In the genomic region with DNA sequence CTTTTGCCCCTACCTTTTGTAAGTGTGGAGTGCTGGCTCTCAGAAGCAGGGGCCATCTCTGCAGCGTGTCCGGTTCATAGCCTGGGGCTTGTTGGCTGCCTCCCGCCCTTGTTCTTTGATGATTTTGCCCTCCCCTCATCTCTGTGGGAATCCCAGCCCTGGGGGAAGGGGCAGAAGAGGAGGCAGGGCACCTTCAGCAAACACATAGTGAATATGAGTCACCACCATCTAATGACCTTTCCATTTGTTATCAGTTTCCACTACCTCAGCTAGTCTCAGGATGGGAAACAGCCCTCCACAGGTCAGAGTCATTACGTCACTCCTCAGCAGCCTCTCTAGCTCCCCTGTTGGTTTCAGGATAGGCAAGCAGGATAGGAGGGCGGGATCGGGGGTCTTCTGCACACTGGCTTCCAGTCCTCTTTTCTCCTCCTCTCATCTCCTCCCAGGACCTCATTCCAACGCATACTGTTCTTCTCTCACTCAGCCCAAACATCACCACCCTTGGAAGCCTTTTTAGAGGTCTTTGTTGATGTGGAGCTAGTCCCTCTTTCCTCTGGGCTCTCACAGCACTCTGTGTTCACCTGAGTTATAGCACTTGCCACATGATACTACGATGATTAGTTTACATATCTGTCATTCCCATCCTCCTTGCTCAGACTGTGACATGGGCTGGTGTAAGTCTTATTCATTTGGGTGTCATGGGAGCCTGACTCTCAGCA, we compare ENCODE assay signal across 8 cellular contexts. TPM values are rescaled to one million over a fixed set of nuclear protein-coding genes. Genes with fewer than 3 reads are reported as not detected.
DNase-seq lines count a peak whose midpoint lies in the region; ATAC-seq and TF ChIP-seq lines count a peak whose summit lies in the region.

No MANE protein-coding gene starts in this region.

- no peak overlapping the region for H2BK15ac ChIP-seq in neuronal stem cell (ENCODE audit: low read length)

- no peak overlapping the region for H4K8ac ChIP-seq in neuronal stem cell (ENCODE audit: low read depth, low read length)

- peaks cover 12% of the 10 kb centered on the region for H3K4me1 Mint-ChIP-seq in activated CD4-positive, alpha-beta T cell treated with anti-CD3 and anti-CD28 coated beads for 36 hours
- H3K4me1 Mint-ChIP-seq in natural killer cell treated with Interleukin-12 subunit alpha and Interleukin-12 subunit beta and Interleukin-15 and Interleukin-18, amount 100 ng/mL, for 72 hours (ENCODE audit: low read depth in 2 of 2) = no peaks in the 10 kb centered on the region

- no peaks in the 10 kb centered on the region for H3K79me1 ChIP-seq in neuronal stem cell (ENCODE audit: low read depth, low read length)

- peak overlapping the region; percentile 22 for H3K27ac Mint-ChIP-seq in activated CD4-positive, alpha-beta T cell treated with anti-CD3 and anti-CD28 coated beads for 36 hours
- H3K27ac Mint-ChIP-seq in natural killer cell treated with Interleukin-12 subunit alpha and Interleukin-12 subunit beta and Interleukin-15 and Interleukin-18, amount 100 ng/mL, for 72 hours = no peak overlapping the region

- H3K27me3 ChIP-seq in body of pancreas = no peaks in the 10 kb centered on the region
- H3K27me3 ChIP-seq in neuronal stem cell (ENCODE audit: control insufficient read depth in 3 of 3, insufficient read depth in 3 of 3, low read depth in 1 of 3, low read length in 3 of 3) = no peaks in the 10 kb centered on the region

- H3K9ac ChIP-seq in neuronal stem cell (ENCODE audit: low read depth, low read length, poor library complexity) = no peak overlapping the region

- H2AK5ac ChIP-seq in neuronal stem cell (ENCODE audit: low read depth, low read length) = no peak overlapping the region

- no peak overlapping the region for H2BK5ac ChIP-seq in neuronal stem cell (ENCODE audit: low read length)

- WGBS in body of pancreas, 2 donors = 72 to 76% methylated on average over 8 of the region's 8 CpGs
- no CpG with 5 or more reads among the region's 8 CpGs for WGBS in neuronal stem cell (ENCODE audit: extremely low coverage in 2 of 2, insufficient read length in 2 of 2, insufficient replicate concordance in 1 of 2), 2 donors

- H3K27ac ChIP-seq in body of pancreas (no peak overlapping the region), neuronal stem cell (replicated peaks; ENCODE audit: low read length) (no peak overlapping the region)

- H3K36me3 Mint-ChIP-seq in activated CD4-positive, alpha-beta T cell treated with anti-CD3 and anti-CD28 coated beads for 36 hours (ENCODE audit: low read depth) = no peaks in the 10 kb centered on the region
- H3K36me3 Mint-ChIP-seq in natural killer cell treated with Interleukin-12 subunit alpha and Interleukin-12 subunit beta and Interleukin-15 and Interleukin-18, amount 100 ng/mL, for 72 hours = no peaks in the 10 kb centered on the region

- H3K9me3 Mint-ChIP-seq in activated CD4-positive, alpha-beta T cell treated with anti-CD3 and anti-CD28 coated beads for 36 hours (ENCODE audit: low read depth) = no peaks in the 10 kb centered on the region
- no peaks in the 10 kb centered on the region for H3K9me3 Mint-ChIP-seq in natural killer cell treated with Interleukin-12 subunit alpha and Interleukin-12 subunit beta and Interleukin-15 and Interleukin-18, amount 100 ng/mL, for 72 hours

- no peak overlapping the region for H3K4me2 ChIP-seq in neuronal stem cell (ENCODE audit: insufficient read depth, low read length, poor library complexity, severe bottlenecking)

- peak in 3 of 7 experiments; percentile 1 to 18 (median 11) for TF ChIP-seq CTCF in body of pancreas (IDR thresholded peaks at IDR 0.05)

- no peak overlapping the region for H2BK120ac ChIP-seq in neuronal stem cell (ENCODE audit: low read depth, low read length)

- no peak overlapping the region for H2BK12ac ChIP-seq in neuronal stem cell (ENCODE audit: low read length)

- no peak overlapping the region for H3K4me3 Mint-ChIP-seq in activated CD4-positive, alpha-beta T cell treated with anti-CD3 and anti-CD28 coated beads for 36 hours
- H3K4me3 Mint-ChIP-seq in natural killer cell treated with Interleukin-12 subunit alpha and Interleukin-12 subunit beta and Interleukin-15 and Interleukin-18, amount 100 ng/mL, for 72 hours = no peak overlapping the region

- H3K4me3 ChIP-seq in body of pancreas (no peak overlapping the region), neuronal stem cell (ENCODE audit: low read length in 2 of 2) (no peak overlapping the region)

- H4K91ac ChIP-seq in neuronal stem cell (ENCODE audit: low read depth, low read length, poor library complexity) = no peak overlapping the region

- no peak overlapping the region for H3K4ac ChIP-seq in neuronal stem cell (ENCODE audit: low read length)

- H3K18ac ChIP-seq in neuronal stem cell (ENCODE audit: low read length) = peak overlapping the region; percentile 15

- intact Hi-C loops in activated CD4-positive, alpha-beta T cell treated with anti-CD3 and anti-CD28 coated beads for 36 hours (cut with DNase I, micrococcal nuclease) = loop anchor here in 1 of 2 experiments (1.0 kb wide), 1 partner anchor 14 kb away; no protein-coding TSS in a partner anchor
- intact Hi-C loops in body of pancreas (cut with DNase I) = no loop called here

- H3K27me3 Mint-ChIP-seq in activated CD4-positive, alpha-beta T cell treated with anti-CD3 and anti-CD28 coated beads for 36 hours = no peaks in the 10 kb centered on the region
- H3K27me3 Mint-ChIP-seq in natural killer cell treated with Interleukin-12 subunit alpha and Interleukin-12 subunit beta and Interleukin-15 and Interleukin-18, amount 100 ng/mL, for 72 hours = peaks cover 7 to 13% of the 10 kb centered on the region in 2 donors

- H3K4me1 ChIP-seq in body of pancreas (no peaks in the 10 kb centered on the region), neuronal stem cell (ENCODE audit: control insufficient read depth in 2 of 2, insufficient read depth in 1 of 2, low read depth in 1 of 2, low read length in 2 of 2) (peaks cover 0 to 6% of the 10 kb centered on the region in 2 donors)

- H3K23ac ChIP-seq in neuronal stem cell (ENCODE audit: low read depth, low read length, poor library complexity) = no peak overlapping the region

- POLR2A ChIA-PET in activated CD4-positive, alpha-beta T cell treated with anti-CD3 and anti-CD28 coated beads for 36 hours (lab: Charles Lee) = interaction anchor here (0.6 to 1.0 kb wide), 3 partner anchors 14 to 59 kb away, joined by 3 to 4 read pairs (median 3); no protein-coding TSS in a partner anchor

- ATAC-seq in activated CD4-positive, alpha-beta T cell treated with anti-CD3 and anti-CD28 coated beads for 36 hours = peak; percentile 93
- peak; percentile 68 for ATAC-seq in body of pancreas
- no peak for ATAC-seq in natural killer cell treated with Interleukin-12 subunit alpha and Interleukin-12 subunit beta and Interleukin-15 and Interleukin-18, amount 100 ng/mL, for 72 hours

- CTCF ChIA-PET in activated CD4-positive, alpha-beta T cell treated with anti-CD3 and anti-CD28 coated beads for 36 hours (lab: Charles Lee) = interaction anchor here (0.5 to 2.4 kb wide), 6 partner anchors 17 to 556 kb away, joined by 3 to 11 read pairs (median 4); no protein-coding TSS in a partner anchor

- H3K9me3 ChIP-seq in body of pancreas (no peaks in the 10 kb centered on the region), neuronal stem cell (replicated peaks in 1 of 2; ENCODE audit: control insufficient read depth in 2 of 2, insufficient read depth in 1 of 2, low read depth in 1 of 2, low read length in 2 of 2) (no peaks in the 10 kb centered on the region)

- peaks cover 0 to 3% of the 10 kb centered on the region in 2 donors for H3K36me3 ChIP-seq in body of pancreas (replicated peaks in 1 of 2; ENCODE audit: insufficient read depth in 1 of 2, low read depth in 2 of 2)
- H3K36me3 ChIP-seq in neuronal stem cell (replicated peaks in 1 of 2; ENCODE audit: control insufficient read depth in 2 of 2, insufficient read depth in 2 of 2, low read length in 2 of 2) = no peaks in the 10 kb centered on the region

- no peak for TF ChIP-seq POLR2A in body of pancreas (IDR thresholded peaks at IDR 0.05)

- no peak overlapping the region for H3K14ac ChIP-seq in neuronal stem cell (ENCODE audit: low read length)

- DNase-seq in activated CD4-positive, alpha-beta T cell treated with anti-CD3 and anti-CD28 coated beads for 36 hours = peak; percentile 44
- DNase-seq in activated CD4-positive, alpha-beta T cell treated with anti-CD3 and anti-CD28 coated beads, Interleukin-2, amount 50 U/mL, for 1 hour = no peak
- peak; percentile 24 for DNase-seq in NAMALWA (ENCODE audit: low spot score)
- peak in 2 of 4 donors; percentile 22 to 32 for DNase-seq in body of pancreas
- DNase-seq in neuronal stem cell (ENCODE audit: low spot score) = peak; percentile 26
- DNase-seq in NCI-H1930 (lab: John Stamatoyannopoulos, UW) = no peak
- DNase-seq in natural killer cell treated with Interleukin-12 subunit alpha and Interleukin-12 subunit beta and Interleukin-15 and Interleukin-18, amount 100 ng/mL, for 72 hours (ENCODE audit: low spot score) = no peak
- DNase-seq in epidermal melanocyte (ENCODE audit: insufficient read length, low spot score) = no peak

- no peak overlapping the region for H2AFZ ChIP-seq in neuronal stem cell (ENCODE audit: low read length)

RNA-seq across cellular contexts. Expression of gene GADD45A, which starts 15.8 kb away (rescaled TPM):
- 10 to 100 TPM; 20.5 to 26.7 TPM for total RNA-seq in activated CD4-positive, alpha-beta T cell treated with anti-CD3 and anti-CD28 coated beads for 36 hours
- total RNA-seq in body of pancreas = 10 to 100 TPM; 18.5 to 28.3 TPM
- 58.6 TPM for polyA plus RNA-seq in neuronal stem cell (2013, experiment 1 of 2)
- 59.0 TPM for polyA plus RNA-seq in neuronal stem cell (2013, experiment 2 of 2)
- 10 to 100 TPM; 28.3 to 36.1 TPM for total RNA-seq in natural killer cell treated with Interleukin-12 subunit alpha and Interleukin-12 subunit beta and Interleukin-15 and Interleukin-18, amount 100 ng/mL, for 72 hours

Comparison
In these comparisons a context has a peak if more than half of its experiments do, and no peak if none do; other contexts are left out.
1. DNase-seq: peak in activated CD4-positive, alpha-beta T cell treated with anti-CD3 and anti-CD28 coated beads for 36 hours (single experiment), NAMALWA (single experiment) and neuronal stem cell (single experiment); none in activated CD4-positive, alpha-beta T cell treated with anti-CD3 and anti-CD28 coated beads, Interleukin-2, amount 50 U/mL, for 1 hour (single experiment), NCI-H1930 (0 of 2), natural killer cell treated with Interleukin-12 subunit alpha and Interleukin-12 subunit beta and Interleukin-15 and Interleukin-18, amount 100 ng/mL, for 72 hours (single experiment) and epidermal melanocyte (single experiment).
2. ATAC-seq: peak in activated CD4-positive, alpha-beta T cell treated with anti-CD3 and anti-CD28 coated beads for 36 hours (single experiment) and body of pancreas (single experiment); none in natural killer cell treated with Interleukin-12 subunit alpha and Interleukin-12 subunit beta and Interleukin-15 and Interleukin-18, amount 100 ng/mL, for 72 hours (0 of 2).